39 cellular contexts compared by ENCODE assay signal in the genomic region with DNA sequence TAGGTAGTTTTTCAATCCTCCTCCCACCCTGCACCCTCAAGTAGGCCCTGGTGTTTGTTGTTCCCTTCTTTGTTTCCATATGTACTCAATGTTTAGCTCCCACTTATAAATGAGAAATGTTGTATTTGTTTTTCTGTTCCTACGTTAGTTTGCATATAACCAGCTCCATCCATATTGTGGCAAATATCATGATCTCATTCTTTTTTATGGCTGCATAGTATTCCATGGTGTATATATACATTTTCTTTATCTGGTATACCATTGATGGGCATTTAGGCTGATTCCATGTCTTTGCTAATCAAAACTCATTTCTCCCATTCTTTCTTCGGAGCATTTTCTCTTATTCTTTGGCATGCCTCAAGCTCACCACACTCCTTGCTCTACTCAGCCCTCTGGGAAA.
"Had no signal": no experiment of that assay in that cellular context is flagged by ENCODE, and none has a peak within 500 bp of the region (broad histone marks: within the 10 kb centered on the region; RNA-seq: fewer than 3 reads in every experiment).

No MANE protein-coding gene starts in this region.

- H3K36me3 ChIP-seq: adrenal gland, ascending aorta, brain microvascular endothelial cell, breast epithelium, cardiac muscle cell had no signal

- H3K27me3 Mint-ChIP-seq: activated naive CD4-positive, alpha-beta T cell treated with anti-CD3 and anti-CD28 coated beads, Interleukin-2, amount 10 ng/mL, durations not matched to agents 7 days and 5 days; activated naive CD4-positive, alpha-beta T cell treated with anti-CD3 and anti-CD28 coated beads, Interleukin-2, amount 50 U/mL, for 24 hours; activated naive CD8-positive, alpha-beta T cell; activated naive CD8-positive, alpha-beta T cell treated with anti-CD3 and anti-CD28 coated beads for 36 hours; activated naive CD8-positive, alpha-beta T cell treated with anti-CD3 and anti-CD28 coated beads, Interleukin-2, amount 10 ng/mL, durations not matched to agents 7 days and 5 days; activated naive CD8-positive, alpha-beta T cell treated with anti-CD3 and anti-CD28 coated beads, Interleukin-2, amount 50 U/mL, for 24 hours; activated T-cell treated with anti-CD3 and anti-CD28 coated beads, Interleukin-2, amount 50 U/mL, for 24 hours; activated T-helper 17 cell treated with anti-CD3 and anti-CD28 coated beads, Interleukin-2, amount 50 U/mL, for 72 hours; brain; central memory CD8-positive, alpha-beta T cell had no signal

- ATAC-seq: activated naive CD4-positive, alpha-beta T cell treated with anti-CD3 and anti-CD28 coated beads, Interleukin-2, amount 50 U/mL, for 72 hours; activated naive CD8-positive, alpha-beta T cell treated with anti-CD3 and anti-CD28 coated beads, Interleukin-2, amount 50 U/mL, for 24 hours; activated T-cell treated with anti-CD3 and anti-CD28 coated beads, Interleukin-2, amount 50 U/mL, for 4 hours; activated T-cell treated with anti-CD3 and anti-CD28 coated beads, Interleukin-2, amount 50 U/mL, for 72 hours; activated T-helper 17 cell treated with anti-CD3 and anti-CD28 coated beads, Interleukin-2, amount 50 U/mL, for 72 hours; body of pancreas had no signal

- H3K27ac Mint-ChIP-seq: activated naive CD4-positive, alpha-beta T cell treated with anti-CD3 and anti-CD28 coated beads for 36 hours; activated naive CD4-positive, alpha-beta T cell treated with anti-CD3 and anti-CD28 coated beads, Interleukin-2, amount 10 ng/mL, durations not matched to agents 7 days and 5 days; activated naive CD4-positive, alpha-beta T cell treated with anti-CD3 and anti-CD28 coated beads, Interleukin-2, amount 50 U/mL, for 24 hours; activated naive CD4-positive, alpha-beta T cell treated with anti-CD3 and anti-CD28 coated beads, Interleukin-2, amount 50 U/mL, for 72 hours; activated naive CD8-positive, alpha-beta T cell; activated naive CD8-positive, alpha-beta T cell treated with anti-CD3 and anti-CD28 coated beads for 36 hours; activated naive CD8-positive, alpha-beta T cell treated with anti-CD3 and anti-CD28 coated beads, Interleukin-2, amount 10 ng/mL, durations not matched to agents 7 days and 5 days; activated naive CD8-positive, alpha-beta T cell treated with anti-CD3 and anti-CD28 coated beads, Interleukin-2, amount 50 U/mL, for 24 hours; activated T-cell treated with anti-CD3 and anti-CD28 coated beads, Interleukin-2, amount 50 U/mL, for 24 hours; activated T-cell treated with anti-CD3 and anti-CD28 coated beads, Interleukin-2, amount 50 U/mL, for 72 hours; activated T-helper 1 cell treated with anti-CD3 and anti-CD28 coated beads, Interleukin-12 subunit alpha, Interleukin-12 subunit beta, Interleukin-2, Interleukin-4 antibody, amounts not matched to agents 30 ng/mL and 10 ng/mL and 1 ng/mL, durations not matched to agents 14 hours and 24 hours and 36 hours; activated T-helper 17 cell treated with anti-CD3 and anti-CD28 coated beads, Interleukin-2, amount 50 U/mL, for 72 hours; activated T-helper 2 cell treated with anti-CD3 and anti-CD28 coated beads, Interferon-gamma antibody, Interleukin-2, Interleukin-4, amounts not matched to agents 10 μg/mL and 5 μg/mL and 100 μg/mL, durations not matched to agents 14 hours and 24 hours and 36 hours had no signal

- H3K4me3 Mint-ChIP-seq: activated naive CD4-positive, alpha-beta T cell treated with anti-CD3 and anti-CD28 coated beads for 36 hours; activated naive CD4-positive, alpha-beta T cell treated with anti-CD3 and anti-CD28 coated beads, Interleukin-2, amount 10 ng/mL, durations not matched to agents 7 days and 5 days; activated naive CD4-positive, alpha-beta T cell treated with anti-CD3 and anti-CD28 coated beads, Interleukin-2, amount 50 U/mL, for 24 hours; activated naive CD8-positive, alpha-beta T cell; activated naive CD8-positive, alpha-beta T cell treated with anti-CD3 and anti-CD28 coated beads for 36 hours; activated naive CD8-positive, alpha-beta T cell treated with anti-CD3 and anti-CD28 coated beads, Interleukin-2, amount 10 ng/mL, durations not matched to agents 7 days and 5 days; activated naive CD8-positive, alpha-beta T cell treated with anti-CD3 and anti-CD28 coated beads, Interleukin-2, amount 50 U/mL, for 24 hours; activated T-cell treated with anti-CD3 and anti-CD28 coated beads, Interleukin-2, amount 50 U/mL, for 24 hours; activated T-cell treated with anti-CD3 and anti-CD28 coated beads, Interleukin-2, amount 50 U/mL, for 4 hours; activated T-cell treated with anti-CD3 and anti-CD28 coated beads, Interleukin-2, amount 50 U/mL, for 72 hours; activated T-helper 1 cell treated with anti-CD3 and anti-CD28 coated beads, Interleukin-12 subunit alpha, Interleukin-12 subunit beta, Interleukin-2, Interleukin-4 antibody, amounts not matched to agents 30 ng/mL and 10 ng/mL and 1 ng/mL, durations not matched to agents 14 hours and 24 hours and 36 hours; activated T-helper 17 cell treated with anti-CD3 and anti-CD28 coated beads, Interleukin-2, amount 50 U/mL, for 72 hours; brain; central memory CD8-positive, alpha-beta T cell had no signal

- H3K27me3 ChIP-seq: adrenal gland, ascending aorta, body of pancreas, brain microvascular endothelial cell, breast epithelium, cardiac muscle cell had no signal

- FAIRE-seq: astrocyte, bronchial epithelial cell had no signal

- H3K4me1 Mint-ChIP-seq: activated naive CD4-positive, alpha-beta T cell treated with anti-CD3 and anti-CD28 coated beads, Interleukin-2, amount 10 ng/mL, durations not matched to agents 7 days and 5 days; activated naive CD4-positive, alpha-beta T cell treated with anti-CD3 and anti-CD28 coated beads, Interleukin-2, amount 50 U/mL, for 24 hours; activated naive CD8-positive, alpha-beta T cell treated with anti-CD3 and anti-CD28 coated beads for 36 hours; activated naive CD8-positive, alpha-beta T cell treated with anti-CD3 and anti-CD28 coated beads, Interleukin-2, amount 10 ng/mL, durations not matched to agents 7 days and 5 days; activated naive CD8-positive, alpha-beta T cell treated with anti-CD3 and anti-CD28 coated beads, Interleukin-2, amount 50 U/mL, for 24 hours; activated T-helper 17 cell treated with anti-CD3 and anti-CD28 coated beads, Interleukin-2, amount 50 U/mL, for 72 hours; brain; central memory CD8-positive, alpha-beta T cell had no signal

- H3K4me3 ChIP-seq: adrenal gland, ascending aorta, body of pancreas, breast epithelium, cardiac muscle cell had no signal

- H3K9me3 ChIP-seq: adrenal gland, ascending aorta, body of pancreas, breast epithelium had no signal

- H3K36me3 Mint-ChIP-seq: activated naive CD4-positive, alpha-beta T cell treated with anti-CD3 and anti-CD28 coated beads, Interleukin-2, amount 10 ng/mL, durations not matched to agents 7 days and 5 days; activated naive CD4-positive, alpha-beta T cell treated with anti-CD3 and anti-CD28 coated beads, Interleukin-2, amount 50 U/mL, for 24 hours; activated naive CD8-positive, alpha-beta T cell; activated naive CD8-positive, alpha-beta T cell treated with anti-CD3 and anti-CD28 coated beads for 36 hours; activated naive CD8-positive, alpha-beta T cell treated with anti-CD3 and anti-CD28 coated beads, Interleukin-2, amount 10 ng/mL, durations not matched to agents 7 days and 5 days; brain had no signal

- H3K4me1 ChIP-seq: adrenal gland, ascending aorta, breast epithelium had no signal

- H3K27ac ChIP-seq: adrenal gland, ascending aorta, body of pancreas, brain microvascular endothelial cell, breast epithelium, cardiac muscle cell had no signal

- DNase-seq: activated effector memory CD4-positive, alpha-beta T cell treated with anti-CD3 and anti-CD28 coated beads, Interleukin-2, amount 50 U/mL, for 16 hours; activated effector memory CD4-positive, alpha-beta T cell treated with Interleukin-2 at 50 U/mL for 16 hours; activated gamma-delta T cell; activated gamma-delta T cell treated with Interleukin-2 at 50 U/mL for 16 hours; activated naive CD4-positive, alpha-beta T cell; activated naive CD4-positive, alpha-beta T cell treated with anti-CD3 and anti-CD28 coated beads for 36 hours; activated naive CD4-positive, alpha-beta T cell treated with anti-CD3 and anti-CD28 coated beads, Interleukin-2, amount 10 ng/mL, durations not matched to agents 7 days and 5 days; activated naive CD4-positive, alpha-beta T cell treated with anti-CD3 and anti-CD28 coated beads, Interleukin-2, amount 50 U/mL, for 16 hours; activated naive CD4-positive, alpha-beta T cell treated with Interleukin-2 at 50 U/mL for 16 hours; activated naive CD8-positive, alpha-beta T cell treated with anti-CD3 and anti-CD28 coated beads for 36 hours; activated naive CD8-positive, alpha-beta T cell treated with anti-CD3 and anti-CD28 coated beads, Interleukin-2, amount 10 ng/mL, durations not matched to agents 7 days and 5 days; activated naive CD8-positive, alpha-beta T cell treated with anti-CD3 and anti-CD28 coated beads, Interleukin-2, amount 50 U/mL, for 24 hours; activated T-cell treated with anti-CD3 and anti-CD28 coated beads, Interleukin-2, amount 50 U/mL, for 24 hours; activated T-cell treated with anti-CD3 and anti-CD28 coated beads, Interleukin-2, amount 50 U/mL, for 4 hours; activated T-cell treated with anti-CD3 and anti-CD28 coated beads, Interleukin-2, amount 50 U/mL, for 48 hours; activated T-cell treated with anti-CD3 and anti-CD28 coated beads, Interleukin-2, amount 50 U/mL, for 72 hours; adrenal gland; amniotic stem cell; amygdala; anterior cingulate cortex; aorta; body of pancreas; brain microvascular endothelial cell; caudate nucleus; central memory CD4-positive, alpha-beta T cell; cerebellar nuclear complex had no signal
